Comparison of ENCODE assay signal across 22 cellular contexts in the genomic region with DNA sequence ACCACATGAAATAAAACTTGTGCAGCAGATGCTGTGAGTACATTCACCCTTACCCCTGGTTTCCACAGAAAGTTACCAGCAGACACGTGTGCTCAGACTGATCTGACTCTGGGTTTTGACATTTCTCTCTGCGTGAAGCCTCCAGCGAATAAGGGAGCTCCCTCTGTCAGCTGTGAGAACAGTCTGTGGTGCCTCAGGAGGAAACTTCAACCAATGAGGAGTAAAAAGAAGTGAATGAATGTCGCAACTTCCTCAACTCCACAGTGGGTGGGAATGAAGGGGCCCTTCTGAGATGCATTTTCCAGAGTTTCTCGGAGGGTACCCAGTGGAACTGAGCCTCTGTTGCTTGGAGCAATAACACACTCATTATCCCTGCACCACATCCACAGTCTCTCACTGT.
"Had no signal": no experiment of that assay in that cellular context is flagged by ENCODE, and none has a peak within 500 bp of the region (broad histone marks: within the 10 kb centered on the region; RNA-seq: fewer than 3 reads in every experiment).

No MANE protein-coding gene starts in this region.

- H3K27ac Mint-ChIP-seq: dendritic cell treated with granulocyte-macrophage colony-stimulating factor and Interleukin-4, amounts not matched to agents 40 ng/mL and 50 ng/mL, for 4 days; effector memory CD8-positive, alpha-beta T cell; naive B cell; nephron had no signal

- H3K4me3 ChIP-seq: esophagus muscularis mucosa, gastroesophageal sphincter, left ventricle myocardium inferior, lung, stomach, upper lobe of left lung, uterus had no signal

- H3K27me3 Mint-ChIP-seq: dendritic cell treated with granulocyte-macrophage colony-stimulating factor and Interleukin-4, amounts not matched to agents 40 ng/mL and 50 ng/mL, for 4 days; effector memory CD8-positive, alpha-beta T cell; naive B cell had no signal

- H3K4me1 ChIP-seq: esophagus muscularis mucosa, gastroesophageal sphincter, left ventricle myocardium inferior, stomach, upper lobe of left lung, uterus had no signal

- H3K36me3 ChIP-seq: esophagus muscularis mucosa, gastroesophageal sphincter, left ventricle myocardium inferior, stomach, upper lobe of left lung, uterus had no signal

- H3K27ac ChIP-seq: epithelial cell of prostate, esophagus muscularis mucosa, gastroesophageal sphincter, left ventricle myocardium inferior, stomach, upper lobe of left lung, uterus had no signal

- H3K4me3 Mint-ChIP-seq: dendritic cell treated with granulocyte-macrophage colony-stimulating factor and Interleukin-4, amounts not matched to agents 40 ng/mL and 50 ng/mL, for 4 days; effector memory CD8-positive, alpha-beta T cell; naive B cell; nephron had no signal

- H3K27me3 ChIP-seq: esophagus muscularis mucosa, gastroesophageal sphincter, stomach, upper lobe of left lung, uterus had no signal

- H3K4me1 Mint-ChIP-seq: naive B cell, nephron had no signal

- ATAC-seq: effector memory CD8-positive, alpha-beta T cell; gastroesophageal sphincter; sciatic nerve had no signal

- H3K36me3 Mint-ChIP-seq: naive B cell had no signal

- H3K9me3 ChIP-seq: esophagus muscularis mucosa, gastroesophageal sphincter, left ventricle myocardium inferior, stomach, upper lobe of left lung, uterus had no signal

- DNase-seq: effector memory CD8-positive, alpha-beta T cell; foreskin fibroblast; glutamatergic neuron; islet precursor cell; left ventricle myocardium inferior; mesenchymal stem cell; naive B cell; posterior cingulate gyrus; stimulated activated CD4-positive, alpha-beta T cell treated with anti-CD3 and anti-CD28 coated beads, Interleukin-2, amount 100 ng/mL, for 24 hours; stimulated activated CD4-positive, alpha-beta T cell treated with anti-CD3 and anti-CD28 coated beads, Interleukin-4, amount 100 ng/mL, for 4 hours; stimulated activated naive CD4-positive, alpha-beta T cell; stomach; substantia nigra; uterus had no signal
